2 cellular contexts compared by ENCODE assay signal in genomic region chr7:31372538-31372937, GRCh38.
TF ChIP-seq lines count a peak whose summit lies in the region.

No MANE protein-coding gene starts in this region.

TF ChIP-seq in GM23338, 12 proteins besides CTCF, POLR2A, EP300 and RAD21 (continued from another document):
- TF ChIP-seq ZNF331 (CRISPR knock-in tag; IDR thresholded peaks at IDR 0.05; ENCODE audit: low read depth) (no peak), ZNF114 (CRISPR knock-in tag; IDR thresholded peaks at IDR 0.05) (no peak), ETS1 (IDR thresholded peaks at IDR 0.05) (no peak), REST (IDR thresholded peaks at IDR 0.05; ENCODE audit: unreplicated experiment) (no peak), NANOG (IDR thresholded peaks at IDR 0.05; ENCODE audit: borderline replicate concordance) (no peak), CREB1 (CRISPR knock-in tag; IDR thresholded peaks at IDR 0.05; ENCODE audit: low read depth) (no peak), JUNB (IDR thresholded peaks at IDR 0.05; ENCODE audit: unreplicated experiment) (no peak), ZNF462 (CRISPR knock-in tag; IDR thresholded peaks at IDR 0.05) (no peak), POLR2AphosphoS5 (IDR thresholded peaks at IDR 0.05; ENCODE audit: low read depth) (no peak), EZH2 (IDR thresholded peaks at IDR 0.05; ENCODE audit: low read depth, unreplicated experiment) (no peak), STAT1 (IDR thresholded peaks at IDR 0.05; ENCODE audit: unreplicated experiment) (no peak)

TF ChIP-seq in H1, 55 proteins besides CTCF, POLR2A, EP300 and RAD21 (continued from another document):
- TF ChIP-seq RBBP5 (IDR thresholded peaks at IDR 0.05; ENCODE audit: borderline replicate concordance, low read depth, low read length) (no peak), MAFK (IDR thresholded peaks at IDR 0.05; ENCODE audit: low read depth, low read length) (no peak), BCL11A (IDR thresholded peaks at IDR 0.05; ENCODE audit: low read depth in 2 of 2, low read length in 2 of 2) (no peak), TBP (IDR thresholded peaks at IDR 0.05; ENCODE audit: low read depth, low read length) (no peak), KDM4A (IDR thresholded peaks at IDR 0.05; ENCODE audit: low read depth, low read length, severe bottlenecking) (no peak), BACH1 (IDR thresholded peaks at IDR 0.05; ENCODE audit: low read length) (no peak), E2F6 (IDR thresholded peaks at IDR 0.05) (no peak), CBX5 (IDR thresholded peaks at IDR 0.05; ENCODE audit: low read depth, low read length) (no peak), USF2 (IDR thresholded peaks at IDR 0.05; ENCODE audit: low read length) (no peak), TAF7 (optimal IDR thresholded peaks at IDR 0.05; ENCODE audit: borderline replicate concordance, low read depth, low read length) (no peak), YY1 (IDR thresholded peaks at IDR 0.05; ENCODE audit: low read depth, low read length) (no peak)
